In the genomic region with DNA sequence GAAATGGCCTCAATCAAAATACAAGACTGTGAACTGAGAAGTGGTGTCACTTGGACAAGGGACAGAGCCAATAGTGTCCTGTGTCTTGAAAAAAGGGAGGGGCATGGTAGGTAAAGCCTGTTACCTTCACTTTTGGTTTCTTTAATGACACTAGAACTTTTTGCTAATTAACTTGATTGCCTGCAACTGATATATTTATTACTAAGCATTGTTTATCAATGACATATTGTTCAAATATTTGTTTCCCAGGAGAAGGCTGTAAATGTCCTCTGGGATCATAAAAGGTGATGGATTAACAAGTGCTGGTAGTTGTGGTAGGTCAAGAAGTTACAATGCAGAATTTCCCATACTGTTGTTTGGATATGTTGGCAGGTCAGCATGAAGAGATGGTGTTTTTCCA, we compare ENCODE assay signal across 22 cellular contexts.
"Had no signal": no experiment of that assay in that cellular context is flagged by ENCODE, and none has a peak within 500 bp of the region (broad histone marks: within the 10 kb centered on the region; RNA-seq: fewer than 3 reads in every experiment).

No MANE protein-coding gene starts in this region.

- H3K4me3 Mint-ChIP-seq: activated CD4-positive, alpha-beta memory T cell treated with anti-CD3 and anti-CD28 coated beads, Interleukin-2, amount 10 ng/mL, durations not matched to agents 7 days and 5 days; activated CD4-positive, alpha-beta T cell treated with anti-CD3 and anti-CD28 coated beads for 36 hours; activated naive CD4-positive, alpha-beta T cell treated with anti-CD3 and anti-CD28 coated beads, Interleukin-2, amount 10 ng/mL, durations not matched to agents 7 days and 5 days; activated naive CD8-positive, alpha-beta T cell treated with anti-CD3 and anti-CD28 coated beads for 36 hours; activated T-cell treated with anti-CD3 and anti-CD28 coated beads, Interleukin-2, amount 50 U/mL, for 72 hours had no signal

- ATAC-seq: activated CD4-positive, alpha-beta T cell treated with anti-CD3 and anti-CD28 coated beads for 36 hours; activated T-cell treated with anti-CD3 and anti-CD28 coated beads, Interleukin-2, amount 50 U/mL, for 72 hours had no signal

- H3K9me3 Mint-ChIP-seq: activated CD4-positive, alpha-beta memory T cell treated with anti-CD3 and anti-CD28 coated beads, Interleukin-2, amount 10 ng/mL, durations not matched to agents 7 days and 5 days; activated naive CD4-positive, alpha-beta T cell treated with anti-CD3 and anti-CD28 coated beads, Interleukin-2, amount 10 ng/mL, durations not matched to agents 7 days and 5 days; activated T-helper 2 cell treated with anti-CD3 and anti-CD28 coated beads, Interferon-gamma antibody, Interleukin-2, Interleukin-4, amounts not matched to agents 10 μg/mL and 5 μg/mL and 100 μg/mL, durations not matched to agents 14 hours and 24 hours and 36 hours had no signal

- H3K27ac Mint-ChIP-seq: activated CD4-positive, alpha-beta memory T cell treated with anti-CD3 and anti-CD28 coated beads, Interleukin-2, amount 10 ng/mL, durations not matched to agents 7 days and 5 days; activated CD4-positive, alpha-beta T cell treated with anti-CD3 and anti-CD28 coated beads for 36 hours; activated naive CD4-positive, alpha-beta T cell treated with anti-CD3 and anti-CD28 coated beads, Interleukin-2, amount 10 ng/mL, durations not matched to agents 7 days and 5 days; activated naive CD8-positive, alpha-beta T cell treated with anti-CD3 and anti-CD28 coated beads for 36 hours; activated T-cell treated with anti-CD3 and anti-CD28 coated beads, Interleukin-2, amount 50 U/mL, for 72 hours; activated T-helper 2 cell treated with anti-CD3 and anti-CD28 coated beads, Interferon-gamma antibody, Interleukin-2, Interleukin-4, amounts not matched to agents 10 μg/mL and 5 μg/mL and 100 μg/mL, durations not matched to agents 14 hours and 24 hours and 36 hours had no signal

- H3K36me3 Mint-ChIP-seq: activated naive CD4-positive, alpha-beta T cell treated with anti-CD3 and anti-CD28 coated beads, Interleukin-2, amount 10 ng/mL, durations not matched to agents 7 days and 5 days had no signal

- DNase-seq: activated CD4-positive, alpha-beta memory T cell treated with anti-CD3 and anti-CD28 coated beads, Interleukin-2, amount 10 ng/mL, durations not matched to agents 7 days and 5 days; activated CD4-positive, alpha-beta T cell treated with anti-CD3 and anti-CD28 coated beads for 36 hours; activated CD4-positive, alpha-beta T cell treated with anti-CD3 and anti-CD28 coated beads, Interleukin-2, amount 50 U/mL, for 1 hour; activated CD4-positive, CD25-positive, alpha-beta regulatory T cell; activated gamma-delta T cell treated with Interleukin-2 at 50 U/mL for 16 hours; activated naive CD4-positive, alpha-beta T cell treated with anti-CD3 and anti-CD28 coated beads, Interleukin-2, amount 10 ng/mL, durations not matched to agents 7 days and 5 days; activated naive CD8-positive, alpha-beta T cell treated with anti-CD3 and anti-CD28 coated beads for 36 hours; activated T-cell treated with anti-CD3 and anti-CD28 coated beads, Interleukin-2, amount 50 U/mL, for 72 hours; cerebellar nuclear complex; Karpas-422; NCI-H1048; NCI-H1930; NCI-H2171; NCI-H2227 treated with DMSO at 0.1 percent for 48 hours; NCI-H446 treated with DMSO at 0.1 percent for 48 hours; NCI-H524 treated with DMSO at 0.1 percent for 48 hours; NCI-H774; SIG-M5; T-helper 2 cell; T1000 had no signal

- H3K4me1 Mint-ChIP-seq: activated CD4-positive, alpha-beta memory T cell treated with anti-CD3 and anti-CD28 coated beads, Interleukin-2, amount 10 ng/mL, durations not matched to agents 7 days and 5 days had no signal

- H3K27ac ChIP-seq: VCaP had no signal

- H3K27me3 Mint-ChIP-seq: activated CD4-positive, alpha-beta memory T cell treated with anti-CD3 and anti-CD28 coated beads, Interleukin-2, amount 10 ng/mL, durations not matched to agents 7 days and 5 days; activated CD4-positive, alpha-beta T cell treated with anti-CD3 and anti-CD28 coated beads for 36 hours; activated naive CD4-positive, alpha-beta T cell treated with anti-CD3 and anti-CD28 coated beads, Interleukin-2, amount 10 ng/mL, durations not matched to agents 7 days and 5 days; activated naive CD8-positive, alpha-beta T cell treated with anti-CD3 and anti-CD28 coated beads for 36 hours had no signal
